ENCODE assay signal across 1 cellular context in genomic region chr5:114418546-114419388, GRCh38.
A peak's percentile ranks its signal among the peaks of the same experiment; 100 is the strongest.
TF ChIP-seq lines count a peak whose summit lies in the region.

No MANE protein-coding gene starts in this region.

TF ChIP-seq in GM12878, 131 proteins besides CTCF, POLR2A, EP300 and RAD21 (continued from another document):
- TF ChIP-seq PBX3 (IDR thresholded peaks at IDR 0.05; ENCODE audit: insufficient replicate concordance, low read depth, low read length) (no peak), ZNF207 (IDR thresholded peaks at IDR 0.05; ENCODE audit: borderline replicate concordance) (peak; percentile 43; the same call in 1 of the 2 replicates), HDAC6 (IDR thresholded peaks at IDR 0.05; ENCODE audit: unreplicated experiment) (no peak), NKRF (conservative IDR thresholded peaks at IDR 0.05) (0 out of 2 replicates have a peak, but pooled peaks have one; percentile 56)
